ENCODE assay signal across 8 cellular contexts in genomic region chr2:64212801-64213321, GRCh38.
DNase-seq lines count a peak whose midpoint lies in the region; ATAC-seq, FAIRE-seq and TF ChIP-seq lines count a peak whose summit lies in the region.

No MANE protein-coding gene starts in this region.

- CTCF ChIA-PET in activated CD4-positive, alpha-beta memory T cell treated with anti-CD3 and anti-CD28 coated beads, Interleukin-2, amount 10 ng/mL, durations not matched to agents 7 days and 5 days (lab: Charles Lee) = interaction anchor here (0.6 to 1.2 kb wide), 7 partner anchors 15 to 163 kb away, joined by 3 to 7 read pairs (median 3); no protein-coding TSS in a partner anchor

- no peaks in the 10 kb centered on the region for H3K9me3 Mint-ChIP-seq in activated CD4-positive, alpha-beta memory T cell treated with anti-CD3 and anti-CD28 coated beads, Interleukin-2, amount 10 ng/mL, durations not matched to agents 7 days and 5 days
- no peaks in the 10 kb centered on the region for H3K9me3 Mint-ChIP-seq in progenitor cell of endocrine pancreas (ENCODE audit: low read depth)

- H3K27ac Mint-ChIP-seq in activated CD4-positive, alpha-beta memory T cell treated with anti-CD3 and anti-CD28 coated beads, Interleukin-2, amount 10 ng/mL, durations not matched to agents 7 days and 5 days = peak overlapping the region; percentile 95
- H3K27ac Mint-ChIP-seq in progenitor cell of endocrine pancreas = no peak overlapping the region

- no peak overlapping the region for H3K4me3 ChIP-seq in mucosa of descending colon
- no peak overlapping the region for H3K4me3 ChIP-seq in adrenal gland

- H3K27ac ChIP-seq in adrenal gland = peak overlapping the region in 2 of 5 donors; percentile 2 to 53

- POLR2A ChIA-PET in activated CD4-positive, alpha-beta memory T cell treated with anti-CD3 and anti-CD28 coated beads, Interleukin-2, amount 10 ng/mL, durations not matched to agents 7 days and 5 days (lab: Charles Lee) = interaction anchor here (0.8 to 3.4 kb wide), 15 partner anchors 9 to 373 kb away, joined by 3 to 24 read pairs (median 3); partner anchors contain the start of gene UGP2

- H3K27me3 Mint-ChIP-seq in activated CD4-positive, alpha-beta memory T cell treated with anti-CD3 and anti-CD28 coated beads, Interleukin-2, amount 10 ng/mL, durations not matched to agents 7 days and 5 days = no peaks in the 10 kb centered on the region
- no peaks in the 10 kb centered on the region for H3K27me3 Mint-ChIP-seq in progenitor cell of endocrine pancreas

- WGBS in adrenal gland, 4 donors = 78 to 85% (median 83%) methylated on average over 3 of the region's 3 CpGs

- DNase-seq in activated CD4-positive, alpha-beta memory T cell treated with anti-CD3 and anti-CD28 coated beads, Interleukin-2, amount 10 ng/mL, durations not matched to agents 7 days and 5 days = peak; percentile 70
- DNase-seq in mucosa of descending colon = no peak
- no peak for DNase-seq in adrenal gland
- no peak for DNase-seq in progenitor cell of endocrine pancreas (ENCODE audit: low spot score, unreplicated experiment)
- DNase-seq in HTR-8/SVneo (ENCODE audit: insufficient read length, low spot score) = no peak
- DNase-seq in islet precursor cell = no peak

- H3K4me1 Mint-ChIP-seq in activated CD4-positive, alpha-beta memory T cell treated with anti-CD3 and anti-CD28 coated beads, Interleukin-2, amount 10 ng/mL, durations not matched to agents 7 days and 5 days = peaks cover 59% of the 10 kb centered on the region
- H3K4me1 Mint-ChIP-seq in progenitor cell of endocrine pancreas (ENCODE audit: low read depth) = peaks cover 21% of the 10 kb centered on the region

- H3K27me3 ChIP-seq in adrenal gland = no peaks in the 10 kb centered on the region

- H3K4me3 Mint-ChIP-seq in activated CD4-positive, alpha-beta memory T cell treated with anti-CD3 and anti-CD28 coated beads, Interleukin-2, amount 10 ng/mL, durations not matched to agents 7 days and 5 days = peak overlapping the region; percentile 52
- H3K4me3 Mint-ChIP-seq in progenitor cell of endocrine pancreas (ENCODE audit: low read depth) = no peak overlapping the region

- H3K9me3 ChIP-seq in mucosa of descending colon (no peaks in the 10 kb centered on the region), adrenal gland (replicated peaks in 1 of 3) (no peaks in the 10 kb centered on the region)

- H3K4me1 ChIP-seq in mucosa of descending colon (ENCODE audit: low read depth) (peaks cover 24% of the 10 kb centered on the region), adrenal gland (replicated peaks in 1 of 2) (no peaks in the 10 kb centered on the region)

- H3K36me3 ChIP-seq in mucosa of descending colon (ENCODE audit: low read depth) (no peaks in the 10 kb centered on the region), adrenal gland (replicated peaks in 1 of 2) (no peaks in the 10 kb centered on the region)

- intact Hi-C loops in mucosa of descending colon (cut with DNase I, micrococcal nuclease) (no loop called here), adrenal gland (cut with DNase I) (no loop called here)

- ATAC-seq in GM18502 (IDR thresholded peaks at IDR 0.05; ENCODE audit: poor library complexity, unreplicated experiment) = peak; percentile 40
- ATAC-seq in HG03196 (IDR thresholded peaks at IDR 0.05; ENCODE audit: unreplicated experiment) = peak; percentile 30
- peak; percentile 10 for ATAC-seq in mucosa of descending colon

- TF ChIP-seq CTCF in mucosa of descending colon (IDR thresholded peaks at IDR 0.05) = no peak
- no peak for TF ChIP-seq CTCF in adrenal gland (IDR thresholded peaks at IDR 0.05)
- TF ChIP-seq CTCF in progenitor cell of endocrine pancreas (IDR thresholded peaks at IDR 0.05; ENCODE audit: unreplicated experiment) = no peak

- no peak for FAIRE-seq in HTR-8/SVneo (lab: Jason Lieb, UNC)

- peaks cover 16% of the 10 kb centered on the region for H3K36me3 Mint-ChIP-seq in activated CD4-positive, alpha-beta memory T cell treated with anti-CD3 and anti-CD28 coated beads, Interleukin-2, amount 10 ng/mL, durations not matched to agents 7 days and 5 days (ENCODE audit: low read depth)
- no peaks in the 10 kb centered on the region for H3K36me3 Mint-ChIP-seq in progenitor cell of endocrine pancreas (ENCODE audit: insufficient read depth)

- TF ChIP-seq POLR2A in adrenal gland (IDR thresholded peaks at IDR 0.05) = no peak
